Comparison of ENCODE assay signal across 18 cellular contexts in genomic region chr13:41941174-41941573, GRCh38. TPM values are rescaled to one million over a fixed set of nuclear protein-coding genes. Genes with fewer than 3 reads are reported as not detected.
DNase-seq lines count a peak whose midpoint lies in the region; ATAC-seq, FAIRE-seq and TF ChIP-seq lines count a peak whose summit lies in the region.
"Had no signal": no experiment of that assay in that cellular context is flagged by ENCODE, and none has a peak within 500 bp of the region (broad histone marks: within the 10 kb centered on the region; RNA-seq: fewer than 3 reads in every experiment).

No MANE protein-coding gene starts in this region.

- no peaks in the 10 kb centered on the region for H4K20me1 ChIP-seq in MM.1S (ENCODE audit: insufficient read depth, low read length)

- WGBS in heart right ventricle, 2 donors, result 43 to 69% methylated on average over 5 of the region's 5 CpGs
- 44 to 62% (median 50%) methylated on average over 5 of the region's 5 CpGs for WGBS in psoas muscle, 3 donors
- WGBS in testis, 2 donors, result 89 to 92% methylated on average over 5 of the region's 5 CpGs

- no peak overlapping the region for H2AFZ ChIP-seq in MM.1S (ENCODE audit: low read length)
- H2AFZ ChIP-seq: GM23248 had no signal

- no peaks in the 10 kb centered on the region for H3F3A ChIP-seq in MM.1S (ENCODE audit: insufficient read depth, low read length)

- DNase-seq in bronchial epithelial cell (ENCODE audit: low read depth), result peak; percentile 67
- DNase-seq in heart right ventricle, result no peak
- no peak for DNase-seq in psoas muscle
- DNase-seq in ureter (ENCODE audit: low spot score), result no peak
- no peak for DNase-seq in testis
- DNase-seq in SIG-M5 treated with dmso at 0.1 percent for 504 hours (lab: John Stamatoyannopoulos, UW; ENCODE audit: unreplicated experiment), result no peak
- no peak for DNase-seq in MM.1S
- DNase-seq: DMS79, GM23248, KBM-7, NCI-H1105, NCI-H187 had no signal

- H3K9ac ChIP-seq in MM.1S (ENCODE audit: low read length), result no peak overlapping the region
- H3K9ac ChIP-seq: GM23248 had no signal

- FAIRE-seq in bronchial epithelial cell (lab: Jason Lieb, UNC), result no peak
- FAIRE-seq: GM12878, GM18507, HTR-8/SVneo had no signal

- POLR2A ChIA-PET in HEK293 (lab: Yijun Ruan, JAX), result no interaction called here

- H3K9me2 ChIP-seq in MM.1S (replicated peaks; ENCODE audit: insufficient read depth, low read length), result no peaks in the 10 kb centered on the region

- H3K27me3 ChIP-seq in bronchial epithelial cell (ENCODE audit: control insufficient read depth, insufficient read depth, low read length) (no peaks in the 10 kb centered on the region), heart right ventricle (no peaks in the 10 kb centered on the region), psoas muscle (ENCODE audit: insufficient read depth in 3 of 3, low read length in 2 of 3) (no peaks in the 10 kb centered on the region), testis (no peaks in the 10 kb centered on the region), MM.1S (replicated peaks; ENCODE audit: insufficient read depth, low read length) (no peaks in the 10 kb centered on the region)

- CTCF ChIA-PET in HEK293 (lab: Yijun Ruan, JAX), result interaction anchor here (0.7 kb wide), 1 partner anchor 1376 kb away, joined by 5 read pairs; no protein-coding TSS in a partner anchor

- H3K79me2 ChIP-seq in MM.1S (ENCODE audit: low read length), result peaks cover 8% of the 10 kb centered on the region; the same call in 1 of the 2 replicates

- H3K9me3 ChIP-seq in HEK293 (ENCODE audit: control insufficient read depth, insufficient read depth, low read depth, low read length), result no peaks in the 10 kb centered on the region
- peaks cover 0 to 19% (median 5%) of the 10 kb centered on the region in 11 donors for H3K9me3 ChIP-seq in heart right ventricle
- H3K9me3 ChIP-seq in psoas muscle, result peaks cover 7% of the 10 kb centered on the region
- no peaks in the 10 kb centered on the region for H3K9me3 ChIP-seq in testis
- no peaks in the 10 kb centered on the region for H3K9me3 ChIP-seq in MM.1S (replicated peaks; ENCODE audit: insufficient read depth, low read length)

- no peak overlapping the region for H3K4me3 ChIP-seq in HEK293 (ENCODE audit: low read depth, low read length)
- no peak overlapping the region for H3K4me3 ChIP-seq in bronchial epithelial cell (ENCODE audit: low read depth, low read length)
- no peak overlapping the region for H3K4me3 ChIP-seq in heart right ventricle
- H3K4me3 ChIP-seq in psoas muscle, result no peak overlapping the region
- H3K4me3 ChIP-seq in testis, result no peak overlapping the region
- no peak overlapping the region for H3K4me3 ChIP-seq in MM.1S (ENCODE audit: low read length)
- H3K4me3 ChIP-seq: GM12878, GM23248 had no signal

- H3K4me2 ChIP-seq in MM.1S (ENCODE audit: low read depth, low read length), result no peak overlapping the region

- H3K36me3 ChIP-seq in HEK293 (ENCODE audit: control insufficient read depth in 2 of 2, insufficient read depth in 1 of 2, low read length in 2 of 2) (no peaks in the 10 kb centered on the region), bronchial epithelial cell (ENCODE audit: control insufficient read depth, insufficient read depth, low read length) (peaks cover 3% of the 10 kb centered on the region), heart right ventricle (peaks cover 0 to 28% (median 4%) of the 10 kb centered on the region in 9 donors), psoas muscle (ENCODE audit: insufficient read depth in 1 of 2, low read depth in 1 of 2) (no peaks in the 10 kb centered on the region), testis (ENCODE audit: low read depth, missing control alignments) (no peaks in the 10 kb centered on the region), MM.1S (replicated peaks; ENCODE audit: insufficient read depth, low read length) (no peaks in the 10 kb centered on the region)

- TF ChIP-seq CTCF in HEK293 (tag by site-specific recombination; IDR thresholded peaks at IDR 0.05) (no peak), bronchial epithelial cell (IDR thresholded peaks at IDR 0.05; ENCODE audit: insufficient read depth, low read length, severe bottlenecking) (no peak), heart right ventricle (IDR thresholded peaks at IDR 0.05) (no peak), psoas muscle (IDR thresholded peaks at IDR 0.05) (no peak), testis (IDR thresholded peaks at IDR 0.05) (no peak), MM.1S (IDR thresholded peaks at IDR 0.05; ENCODE audit: low read length) (no peak)

- H3K4me1 ChIP-seq in HEK293 (ENCODE audit: control insufficient read depth, insufficient read depth, low read length) (0 out of 2 replicates have a peak, but pooled peaks cover 5% of the 10 kb centered on the region), heart right ventricle (peaks cover 0 to 44% (median 13%) of the 10 kb centered on the region in 9 donors), psoas muscle (peaks cover 30% of the 10 kb centered on the region), testis (no peaks in the 10 kb centered on the region), MM.1S (ENCODE audit: low read length) (no peaks in the 10 kb centered on the region)

- no peak for TF ChIP-seq POLR2A in testis (IDR thresholded peaks at IDR 0.05)

- peak in 7 of 8 donors; percentile 68 to 94 (median 82) for ATAC-seq in heart right ventricle
- peak; percentile 79 to 94 (median 92) for ATAC-seq in psoas muscle
- ATAC-seq: GM12878, HCT116 had no signal

- intact Hi-C loops in heart right ventricle (cut with DNase I) (no loop called here), psoas muscle (cut with DNase I) (no loop called here), testis (cut with DNase I; ENCODE audit: low total_unique reads) (no loop called here)

- no peak overlapping the region for H3K27ac ChIP-seq in HEK293 (ENCODE audit: extremely low read depth, low read depth, low read length)
- peak overlapping the region in 8 of 10 donors; percentile 2 to 80 (median 70) for H3K27ac ChIP-seq in heart right ventricle
- peak overlapping the region; percentile 67 for H3K27ac ChIP-seq in psoas muscle
- H3K27ac ChIP-seq in testis, result no peak overlapping the region
- H3K27ac ChIP-seq in MM.1S (ENCODE audit: low read length), result no peak overlapping the region
- H3K27ac ChIP-seq: GM23248, RWPE1 had no signal

TF ChIP-seq in HEK293, 187 proteins besides CTCF, POLR2A, EP300 and RAD21:
- TF ChIP-seq ZNF366 (tag by site-specific recombination; conservative IDR thresholded peaks at IDR 0.05), result no peak
- TF ChIP-seq PRDM6 (tag by site-specific recombination; IDR thresholded peaks at IDR 0.05), result 0 out of 2 replicates have a peak, but pooled peaks have one; percentile 4
TF ChIP-seq in HEK293: peak in this region for 1.

RNA-seq across cellular contexts. Expression of gene VWA8, which starts 19.7 kb away (rescaled TPM):
- total RNA-seq in bronchial epithelial cell (17.1 and 18.9 TPM in 2 replicates), heart right ventricle (10 to 100 TPM; 36.1 to 71.6 (median 60.8) TPM), psoas muscle (10 to 100 TPM; 30.1 to 50.5 (median 41.4) TPM), ureter (40.4 TPM), testis (10 to 100 TPM; 15.2 to 27.1 TPM)
- polyA plus RNA-seq in heart right ventricle (10 to 100 TPM in 1 of 2 donors, 1 to 10 TPM in 1; 7.5 to 19.9 TPM), psoas muscle (10 to 100 TPM in 2 of 3 donors, 1 to 10 TPM in 1; 8.6 to 12.5 (median 12.3) TPM), testis (ENCODE audit: insufficient read depth, low read depth, low replicate concordance) (6.9 TPM)

Comparison
In these comparisons a context has a peak if more than half of its experiments do, and no peak if none do; other contexts are left out.
1. H3K27ac ChIP-seq: peak in heart right ventricle (8 of 10) and psoas muscle (single experiment); none in HEK293 (single experiment), testis (0 of 2) and MM.1S (single experiment).